ENCODE assay signal across 1 cellular context in the genomic region with DNA sequence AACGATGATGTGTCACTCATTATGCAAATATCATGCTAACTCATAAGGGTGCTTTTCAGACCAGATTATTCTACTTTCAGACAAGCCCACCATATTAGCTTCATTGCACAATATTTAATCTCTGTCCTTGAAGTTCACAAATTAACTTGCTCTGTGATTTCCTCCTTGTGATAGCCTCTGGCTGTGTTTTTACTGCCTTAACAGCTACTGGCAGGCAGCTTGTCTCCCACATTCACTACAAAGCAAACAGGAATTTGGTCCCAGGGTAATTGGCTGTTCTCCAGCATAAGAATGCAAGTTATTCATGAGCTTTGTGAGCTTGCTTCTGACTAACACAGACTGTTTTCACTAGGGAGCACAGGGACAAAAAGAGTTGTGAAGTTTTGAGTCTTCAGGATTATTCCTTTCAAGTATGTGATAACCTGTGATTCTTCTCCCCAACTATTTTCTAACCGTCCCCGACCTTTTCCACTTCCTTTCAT.
TF ChIP-seq lines count a peak whose summit lies in the region.

No MANE protein-coding gene starts in this region.

TF ChIP-seq in HepG2, 621 proteins besides CTCF, POLR2A, EP300 and RAD21 (continued from another document):
- peak; percentile 82 for TF ChIP-seq HOMEZ (CRISPR knock-in tag; IDR thresholded peaks at IDR 0.05; ENCODE audit: low read depth)
- no peak for TF ChIP-seq HCFC1 (IDR thresholded peaks at IDR 0.05; ENCODE audit: low read depth, low read length)
- no peak for TF ChIP-seq TFDP2 (CRISPR knock-in tag; IDR thresholded peaks at IDR 0.05)
- TF ChIP-seq SRSF4 (IDR thresholded peaks at IDR 0.05; ENCODE audit: low read depth, low read length, poor library complexity, severe bottlenecking): no peak
- TF ChIP-seq KMT2B (CRISPR knock-in tag; IDR thresholded peaks at IDR 0.05): no peak
- no peak for TF ChIP-seq XRCC5 (optimal IDR thresholded peaks at IDR 0.05; ENCODE audit: low read length)
- TF ChIP-seq KDM5B (CRISPR knock-in tag; IDR thresholded peaks at IDR 0.05; ENCODE audit: borderline replicate concordance): no peak
- no peak for TF ChIP-seq ELF4 (CRISPR knock-in tag; IDR thresholded peaks at IDR 0.05; ENCODE audit: borderline replicate concordance)
- no peak for TF ChIP-seq E2F2 (CRISPR knock-in tag; IDR thresholded peaks at IDR 0.05; ENCODE audit: borderline replicate concordance)
- no peak for TF ChIP-seq FOXA1 (IDR thresholded peaks at IDR 0.05)
- TF ChIP-seq FOXA1 (CRISPR knock-in tag; IDR thresholded peaks at IDR 0.05): peak; percentile 88
- no peak for TF ChIP-seq XBP1 (CRISPR knock-in tag; IDR thresholded peaks at IDR 0.05)
- TF ChIP-seq ZNF234 (CRISPR knock-in tag; conservative IDR thresholded peaks at IDR 0.05): no peak
- TF ChIP-seq ZNF580 (CRISPR knock-in tag; IDR thresholded peaks at IDR 0.05; ENCODE audit: borderline replicate concordance, low read depth): peak; percentile 45; the same call in 1 of the 2 replicates
- no peak for TF ChIP-seq MXD3 (CRISPR knock-in tag; IDR thresholded peaks at IDR 0.05)
- TF ChIP-seq FOXJ3 (CRISPR knock-in tag; IDR thresholded peaks at IDR 0.05; ENCODE audit: borderline replicate concordance): peak; percentile 88; the same call in 1 of the 2 replicates
- TF ChIP-seq NR2F1 (CRISPR knock-in tag; IDR thresholded peaks at IDR 0.05): 0 out of 4 replicates have a peak, but pooled peaks of 1 of the 2 experiments have one; percentile 22
- TF ChIP-seq ZNF431 (CRISPR knock-in tag; IDR thresholded peaks at IDR 0.05; ENCODE audit: borderline replicate concordance, low read depth): peak; percentile 48; the same call in 1 of the 2 replicates
- no peak for TF ChIP-seq ZNF510 (CRISPR knock-in tag; IDR thresholded peaks at IDR 0.05; ENCODE audit: low read depth)
- no peak for TF ChIP-seq TBL1XR1 (IDR thresholded peaks at IDR 0.05; ENCODE audit: borderline replicate concordance, low read length, partially characterized antibody)
- TF ChIP-seq ZNF331 (CRISPR knock-in tag; IDR thresholded peaks at IDR 0.05): peak; percentile 94
- TF ChIP-seq MXD4 (CRISPR knock-in tag; IDR thresholded peaks at IDR 0.05): no peak; the same call in 1 of the 2 replicates
TF ChIP-seq in HepG2: peak in this region for 157.
